Comparison of ENCODE assay signal across 8 cellular contexts in genomic region chr4:3368841-3369760, GRCh38.
DNase-seq lines count a peak whose midpoint lies in the region; ATAC-seq and TF ChIP-seq lines count a peak whose summit lies in the region.

No MANE protein-coding gene starts in this region.

- no peaks in the 10 kb centered on the region for H4K20me1 ChIP-seq in mammary epithelial cell (ENCODE audit: insufficient read depth, low read length)

- peak overlapping the region in 2 of 3 donors; percentile 41 to 79 for H3K27ac Mint-ChIP-seq in CD4-positive, CD25-positive, alpha-beta regulatory T cell
- H3K27ac Mint-ChIP-seq in nephron progenitor cell, result no peak overlapping the region

- peak overlapping the region; percentile 29 to 78 (median 46) for H3K4me3 Mint-ChIP-seq in CD4-positive, CD25-positive, alpha-beta regulatory T cell
- peak overlapping the region; percentile 77 for H3K4me3 Mint-ChIP-seq in nephron progenitor cell

- peak overlapping the region; percentile 54 for H3K4me3 ChIP-seq in CD4-positive, CD25-positive, alpha-beta regulatory T cell (ENCODE audit: low read depth, low read length)
- H3K4me3 ChIP-seq in MG63 (peak overlapping the region; percentile 50), mammary epithelial cell (replicated peaks in 1 of 3; ENCODE audit: insufficient read depth in 1 of 3, low read depth in 2 of 3, low read length in 3 of 3) (no peak overlapping the region)

- peaks cover 20% of the 10 kb centered on the region for H3K4me1 ChIP-seq in CD4-positive, CD25-positive, alpha-beta regulatory T cell (ENCODE audit: control insufficient read depth, insufficient read depth, low read length, poor library complexity, severe bottlenecking)
- peaks cover 18% of the 10 kb centered on the region for H3K4me1 ChIP-seq in mammary epithelial cell (ENCODE audit: insufficient read depth, low read length)

- peaks cover 5 to 70% (median 14%) of the 10 kb centered on the region in 4 donors for H3K4me1 Mint-ChIP-seq in CD4-positive, CD25-positive, alpha-beta regulatory T cell
- H3K4me1 Mint-ChIP-seq in nephron progenitor cell, result peaks cover 98% of the 10 kb centered on the region

- no peaks in the 10 kb centered on the region for H3K36me3 ChIP-seq in CD4-positive, CD25-positive, alpha-beta regulatory T cell (ENCODE audit: control insufficient read depth, insufficient read depth, low read length)
- H3K36me3 ChIP-seq in MG63, result no peaks in the 10 kb centered on the region
- H3K36me3 ChIP-seq in mammary epithelial cell (ENCODE audit: insufficient read depth, low read length), result no peaks in the 10 kb centered on the region

- peak in 1 of 2 donors; percentile 25 for ATAC-seq in CD4-positive, CD25-positive, alpha-beta regulatory T cell (ENCODE audit: low read depth in 2 of 2)
- no peak for ATAC-seq in GM18858 (IDR thresholded peaks at IDR 0.05; ENCODE audit: unreplicated experiment)
- no peak for ATAC-seq in HG03095 (IDR thresholded peaks at IDR 0.05; ENCODE audit: unreplicated experiment)

- no peak overlapping the region for H3K9ac ChIP-seq in mammary epithelial cell (ENCODE audit: insufficient read depth, low read length)

- dilution Hi-C loops in mammary epithelial cell (cut with HindIII; ENCODE audit: low sequenced_read_pairs), result no loop called here

- in situ Hi-C loops in mammary epithelial cell (cut with MboI; ENCODE audit: low sequenced_read_pairs in 2 of 2), result no loop called here

- intact Hi-C loops in mammary epithelial cell (cut with micrococcal nuclease), result no loop called here

- H3K27ac ChIP-seq in CD4-positive, CD25-positive, alpha-beta regulatory T cell (ENCODE audit: insufficient read depth, low read length, poor library complexity, severe bottlenecking), result no peak overlapping the region
- no peak overlapping the region for H3K27ac ChIP-seq in mammary epithelial cell (ENCODE audit: insufficient read depth, low read depth, low read length)

- WGBS in mammary epithelial cell (ENCODE audit: low coverage, missing lambda C conversion rate), result 26% methylated on average over 8 of the region's 20 CpGs

- H3K79me2 ChIP-seq in mammary epithelial cell (ENCODE audit: insufficient read depth, low read length), result no peaks in the 10 kb centered on the region

- H3K36me3 Mint-ChIP-seq in CD4-positive, CD25-positive, alpha-beta regulatory T cell, result no peaks in the 10 kb centered on the region
- no peaks in the 10 kb centered on the region for H3K36me3 Mint-ChIP-seq in nephron progenitor cell (ENCODE audit: low read depth)

- BruUV-seq in mammary epithelial cell (replicated peaks; lab: Mats Ljungman, UMichigan), result no TSS peak

- no peaks in the 10 kb centered on the region for H3K9me3 Mint-ChIP-seq in CD4-positive, CD25-positive, alpha-beta regulatory T cell
- H3K9me3 Mint-ChIP-seq in nephron progenitor cell, result no peaks in the 10 kb centered on the region

- DNase-seq in CD4-positive, CD25-positive, alpha-beta regulatory T cell, result no peak
- DNase-seq in MG63 (no peak), mammary epithelial cell (no peak), nephron progenitor cell (no peak), SKM-1 treated with dmso at 0.1 percent for 144 hours (lab: John Stamatoyannopoulos, UW; ENCODE audit: unreplicated experiment) (no peak)
- DNase-seq in activated effector memory CD4-positive, alpha-beta T cell treated with anti-CD3 and anti-CD28 coated beads, Interleukin-2, amount 50 U/mL, for 16 hours, result no peak

- peak overlapping the region; percentile 34 for H3K4me2 ChIP-seq in mammary epithelial cell (ENCODE audit: insufficient read depth, low read depth, low read length)

- H2AFZ ChIP-seq in mammary epithelial cell (ENCODE audit: low read depth, low read length), result no peak overlapping the region

- TF ChIP-seq CTCF in mammary epithelial cell (conservative IDR thresholded peaks at IDR 0.05 in 1 of 2, IDR thresholded peaks at IDR 0.05 in 1 of 2; ENCODE audit: extremely low read depth in 1 of 2, insufficient read depth in 1 of 2, low read depth in 1 of 2, low read length in 2 of 2) (no peak), nephron progenitor cell (IDR thresholded peaks at IDR 0.05) (no peak)

- no peaks in the 10 kb centered on the region for H3K27me3 ChIP-seq in CD4-positive, CD25-positive, alpha-beta regulatory T cell (ENCODE audit: control insufficient read depth, insufficient read depth, low read length)
- H3K27me3 ChIP-seq in MG63 (no peaks in the 10 kb centered on the region), mammary epithelial cell (ENCODE audit: insufficient read depth, low read length) (no peaks in the 10 kb centered on the region)

- CTCF ChIA-PET in mammary epithelial cell (lab: Charles Lee; ENCODE audit: low non-redundant PET), result no interaction called here

- H3K9me3 ChIP-seq in CD4-positive, CD25-positive, alpha-beta regulatory T cell (ENCODE audit: control insufficient read depth in 2 of 2, low read length in 2 of 2), result no peaks in the 10 kb centered on the region
- H3K9me3 ChIP-seq in MG63, result no peaks in the 10 kb centered on the region
- no peaks in the 10 kb centered on the region for H3K9me3 ChIP-seq in mammary epithelial cell (replicated peaks; ENCODE audit: insufficient read depth, low read length)

- H3K27me3 Mint-ChIP-seq in CD4-positive, CD25-positive, alpha-beta regulatory T cell, result peaks cover 7% of the 10 kb centered on the region
- peaks cover 32% of the 10 kb centered on the region for H3K27me3 Mint-ChIP-seq in nephron progenitor cell (ENCODE audit: low read depth, poor library complexity)

Comparison
In these comparisons a context has a peak if more than half of its experiments do, and no peak if none do; other contexts are left out.
1. H3K4me3 ChIP-seq: peak in CD4-positive, CD25-positive, alpha-beta regulatory T cell (single experiment) and MG63 (single experiment); none in mammary epithelial cell (0 of 3).